ENCODE assay signal across 13 cellular contexts in genomic region chr7:55021053-55021452, GRCh38. TPM values are rescaled to one million over a fixed set of nuclear protein-coding genes. Genes with fewer than 3 reads are reported as not detected.
A peak's percentile ranks its signal among the peaks of the same experiment; 100 is the strongest.
DNase-seq lines count a peak whose midpoint lies in the region; ATAC-seq and TF ChIP-seq lines count a peak whose summit lies in the region.
"Had no signal": no experiment of that assay in that cellular context is flagged by ENCODE, and none has a peak within 500 bp of the region (broad histone marks: within the 10 kb centered on the region; RNA-seq: fewer than 3 reads in every experiment).

No MANE protein-coding gene starts in this region.

- CTCF ChIA-PET in SK-N-SH (lab: Yijun Ruan, JAX) = interaction anchor here (0.7 to 6.1 kb wide), 6 partner anchors 46 to 335 kb away, joined by 3 to 61 read pairs (median 3); no protein-coding TSS in a partner anchor

- peaks cover 62% of the 10 kb centered on the region for H4K20me1 ChIP-seq in SK-N-SH (ENCODE audit: insufficient read depth)

- H3K4me3 Mint-ChIP-seq in CD14-positive monocyte = peak overlapping the region in 1 of 2 donors; percentile 70

- H3K36me3 ChIP-seq in SK-N-SH (replicated peaks in 1 of 2; ENCODE audit: control insufficient read depth in 1 of 2, insufficient read depth in 2 of 2, low read length in 1 of 2) (peaks cover 10 to 29% of the 10 kb centered on the region in 2 experiments), colonic mucosa (no peaks in the 10 kb centered on the region), muscle layer of colon (ENCODE audit: insufficient read depth, low read length) (peaks cover 5% of the 10 kb centered on the region), tibial nerve (no peaks in the 10 kb centered on the region)

- H3K27me3 ChIP-seq in SK-N-SH (ENCODE audit: insufficient read depth) (no peaks in the 10 kb centered on the region), colonic mucosa (no peaks in the 10 kb centered on the region), muscle layer of colon (ENCODE audit: control insufficient read depth in 1 of 2, insufficient read depth in 2 of 2, low read length in 2 of 2) (no peaks in the 10 kb centered on the region), tibial nerve (peaks cover 0 to 15% of the 10 kb centered on the region in 2 donors)
- H3K27me3 ChIP-seq: Peyer's patch had no signal

- H3K27ac Mint-ChIP-seq in CD14-positive monocyte = no peak overlapping the region
- H3K27ac Mint-ChIP-seq: naive B cell had no signal

- no peaks in the 10 kb centered on the region for H3K9me2 ChIP-seq in SK-N-SH

- TF ChIP-seq CTCF in SK-N-SH (IDR thresholded peaks at IDR 0.05) = no peak
- no peak for TF ChIP-seq CTCF in colonic mucosa (IDR thresholded peaks at IDR 0.05)
- no peak for TF ChIP-seq CTCF in tibial nerve (IDR thresholded peaks at IDR 0.05)
- TF ChIP-seq CTCF in CD14-positive monocyte (IDR thresholded peaks at IDR 0.05) = no peak

- WGBS in SK-N-SH (ENCODE audit: low lambda C conversion rate) = 93% methylated on average over 9 of the region's 9 CpGs
- WGBS in tibial nerve, 2 donors = 59 to 70% methylated on average over 9 of the region's 9 CpGs

- H3K9me3 Mint-ChIP-seq in CD14-positive monocyte = peaks cover 0 to 29% (median 10%) of the 10 kb centered on the region in 7 donors

- no peak for ATAC-seq in SK-N-SH treated with all-trans-retinoic acid at 6 μM for 48 hours

- intact Hi-C loops in colonic mucosa (cut with DNase I) = loop anchor here (10.0 kb wide), 2 partner anchors 114 to 234 kb away; no protein-coding TSS in a partner anchor
- intact Hi-C loops in CD14-positive monocyte (cut with micrococcal nuclease) = no loop called here

- TF ChIP-seq POLR2A in tibial nerve (IDR thresholded peaks at IDR 0.05) = no peak

- TF ChIP-seq EP300 in SK-N-SH (IDR thresholded peaks at IDR 0.05; ENCODE audit: borderline replicate concordance in 1 of 2, low read depth in 1 of 2, low read length in 1 of 2) = no peak
- no peak for TF ChIP-seq EP300 in tibial nerve (IDR thresholded peaks at IDR 0.05)

- H3K79me2 ChIP-seq in SK-N-SH (ENCODE audit: insufficient read depth) = peaks cover 78% of the 10 kb centered on the region

- no peak overlapping the region for H2AFZ ChIP-seq in SK-N-SH (ENCODE audit: low read depth)

- H3K4me2 ChIP-seq in SK-N-SH = peak overlapping the region; percentile 83

- peaks cover 6% of the 10 kb centered on the region for H3F3A ChIP-seq in SK-N-SH (replicated peaks; ENCODE audit: insufficient read depth)

- no peaks in the 10 kb centered on the region for H3K36me3 Mint-ChIP-seq in CD14-positive monocyte
- H3K36me3 Mint-ChIP-seq: naive B cell had no signal

- H3K4me1 Mint-ChIP-seq in CD14-positive monocyte = no peaks in the 10 kb centered on the region

- H3K27me3 Mint-ChIP-seq in CD14-positive monocyte (ENCODE audit: low read depth in 3 of 3) = peaks cover 37 to 50% (median 41%) of the 10 kb centered on the region in 3 donors

- POLR2A ChIA-PET in SK-N-SH (lab: Yijun Ruan, JAX) = no interaction called here

- H3K4me3 ChIP-seq in SK-N-SH (ENCODE audit: low read depth in 2 of 2, low read length in 1 of 2) = peak overlapping the region; percentile 83 to 94; a peak in 3 of 4 replicates
- no peak overlapping the region for H3K4me3 ChIP-seq in colonic mucosa
- H3K4me3 ChIP-seq in muscle layer of colon (ENCODE audit: low read depth in 1 of 2, low read length in 2 of 2) = peak overlapping the region in 1 of 2 donors; percentile 64
- H3K4me3 ChIP-seq in tibial nerve = peak overlapping the region in 3 of 4 donors; percentile 14 to 75 (median 63)

- DNase-seq in SK-N-SH (no peak), colonic mucosa (no peak), tibial nerve (ENCODE audit: low spot score in 2 of 2) (no peak), dermis blood vessel endothelial cell (no peak), CD14-positive monocyte (ENCODE audit: low spot score) (no peak)
- DNase-seq in activated T-cell treated with anti-CD3 and anti-CD28 coated beads, Interleukin-2, amount 50 U/mL, for 1 hour = no peak
- DNase-seq: naive B cell; NCI-H2107; stimulated activated CD4-positive, alpha-beta T cell treated with anti-CD3 and anti-CD28 coated beads, Interleukin-4, amount 100 ng/mL, for 24 hours had no signal

- no peaks in the 10 kb centered on the region for H3K9me3 ChIP-seq in SK-N-SH
- H3K9me3 ChIP-seq in colonic mucosa = no peaks in the 10 kb centered on the region
- no peaks in the 10 kb centered on the region for H3K9me3 ChIP-seq in muscle layer of colon (ENCODE audit: low read length)
- no peaks in the 10 kb centered on the region for H3K9me3 ChIP-seq in tibial nerve
- H3K9me3 ChIP-seq: Peyer's patch had no signal

- no peak overlapping the region for H3K27ac ChIP-seq in SK-N-SH (ENCODE audit: low read depth in 2 of 2, low read length in 1 of 2)
- H3K27ac ChIP-seq in colonic mucosa = peak overlapping the region; percentile 0
- H3K27ac ChIP-seq in muscle layer of colon (ENCODE audit: low read depth, low read length) = peak overlapping the region; percentile 87
- peak overlapping the region; percentile 86 to 97 (median 90) for H3K27ac ChIP-seq in tibial nerve
- H3K27ac ChIP-seq: 22Rv1 had no signal

- no peak for TF ChIP-seq RAD21 in SK-N-SH (IDR thresholded peaks at IDR 0.05; ENCODE audit: low read length)

- H3K9ac ChIP-seq in SK-N-SH (no peak overlapping the region), colonic mucosa (ENCODE audit: low read depth in 2 of 2, low read length in 2 of 2) (no peak overlapping the region), muscle layer of colon (ENCODE audit: low read length) (no peak overlapping the region)

- H3K4me1 ChIP-seq in SK-N-SH (ENCODE audit: control insufficient read depth in 1 of 2, insufficient read depth in 2 of 2, low read depth in 1 of 2, low read length in 1 of 2) (peaks cover 13 to 19% of the 10 kb centered on the region in 2 experiments; a peak in 2 of 4 replicates), colonic mucosa (no peaks in the 10 kb centered on the region), muscle layer of colon (ENCODE audit: insufficient read depth, low read length) (peaks cover 15% of the 10 kb centered on the region), tibial nerve (peaks cover 0 to 35% (median 3%) of the 10 kb centered on the region in 4 donors)

TF ChIP-seq in SK-N-SH, 30 proteins besides CTCF, POLR2A, EP300 and RAD21:
- TF ChIP-seq MXI1 (IDR thresholded peaks at IDR 0.05; ENCODE audit: low read depth, low read length) = no peak
- TF ChIP-seq RXRA (IDR thresholded peaks at IDR 0.05; ENCODE audit: borderline replicate concordance, low read depth) = no peak
- no peak for TF ChIP-seq NRF1 (IDR thresholded peaks at IDR 0.05; ENCODE audit: low read depth, low read length)

TF ChIP-seq in SK-N-SH treated with all-trans-retinoic acid at 6 μM for 48 hours, 23 proteins besides CTCF, POLR2A, EP300 and RAD21 (continues in another document):
- TF ChIP-seq BACH2 (CRISPR knock-in tag; IDR thresholded peaks at IDR 0.05; ENCODE audit: borderline replicate concordance) (no peak), PPARA (CRISPR knock-in tag; IDR thresholded peaks at IDR 0.05; ENCODE audit: borderline replicate concordance) (no peak), ISL1 (CRISPR knock-in tag; IDR thresholded peaks at IDR 0.05) (no peak), TSHZ2 (CRISPR knock-in tag; IDR thresholded peaks at IDR 0.05) (no peak), RARB (CRISPR knock-in tag; IDR thresholded peaks at IDR 0.05) (no peak), TOX (CRISPR knock-in tag; IDR thresholded peaks at IDR 0.05; ENCODE audit: borderline replicate concordance) (no peak), ZNF565 (CRISPR knock-in tag; conservative IDR thresholded peaks at IDR 0.05; ENCODE audit: low read depth) (no peak), ARNTL (CRISPR knock-in tag; IDR thresholded peaks at IDR 0.05; ENCODE audit: borderline replicate concordance, low read depth) (no peak), OSR1 (CRISPR knock-in tag; IDR thresholded peaks at IDR 0.05) (no peak), SNAI2 (CRISPR knock-in tag; IDR thresholded peaks at IDR 0.05) (no peak), CREB5 (CRISPR knock-in tag; IDR thresholded peaks at IDR 0.05; ENCODE audit: low read depth) (no peak), ZFP3 (CRISPR knock-in tag; IDR thresholded peaks at IDR 0.05) (no peak)

RNA-seq across cellular contexts. Expression of gene EGFR, which starts 2.2 kb away (rescaled TPM):
- polyA plus RNA-seq in SK-N-SH (2012; rRNA removed) (30.7 and 37.6 TPM in 2 replicates), CD14-positive monocyte (not detected)
- polyA plus RNA-seq in SK-N-SH (2012; cell fraction: cytosol; rRNA removed) = 28.1 and 35.5 TPM in 2 replicates
- polyA plus RNA-seq in SK-N-SH (2012; cell fraction: nucleus; rRNA removed) = 63.1 and 73.2 TPM in 2 replicates
- total RNA-seq in colonic mucosa (10 to 100 TPM; 57.8 to 63.4 TPM), tibial nerve (100 to 1,000 TPM in 3 of 4 donors, 10 to 100 TPM in 1; 72.3 to 136 (median 127) TPM), dermis blood vessel endothelial cell (0.56 and 0.85 TPM in 2 replicates)

Comparison
In these comparisons a context has a peak if more than half of its experiments do, and no peak if none do; other contexts are left out.
1. H3K27ac ChIP-seq: peak in colonic mucosa (single experiment), muscle layer of colon (single experiment) and tibial nerve (4 of 4); none in SK-N-SH (0 of 2).
2. RNA of gene EGFR, which starts 2.2 kb away (total RNA-seq): 72.3 to 136 TPM in tibial nerve and 57.8 to 63.4 TPM in colonic mucosa; 0.56 to 0.85 TPM in dermis blood vessel endothelial cell; every median in the first group is over 10 times any median in the second.